ENCODE assay signal across 10 cellular contexts in genomic region chr15:45391746-45392711, GRCh38. TPM values are rescaled to one million over a fixed set of nuclear protein-coding genes. Genes with fewer than 3 reads are reported as not detected.
DNase-seq lines count a peak whose midpoint lies in the region; ATAC-seq and TF ChIP-seq lines count a peak whose summit lies in the region.
"Had no signal": no experiment of that assay in that cellular context is flagged by ENCODE, and none has a peak within 500 bp of the region (broad histone marks: within the 10 kb centered on the region; RNA-seq: fewer than 3 reads in every experiment).

No MANE protein-coding gene starts in this region.

- H3K9me3 ChIP-seq in mucosa of descending colon (no peaks in the 10 kb centered on the region), mesenchymal stem cell (ENCODE audit: control insufficient read depth, low read length) (no peaks in the 10 kb centered on the region)

- intact Hi-C loops in mucosa of descending colon (cut with DNase I, micrococcal nuclease) (loop anchor here in 1 of 2 donors (10.0 kb wide), 1 partner anchor 87 kb away; no protein-coding TSS in a partner anchor), lower leg skin (cut with DNase I; ENCODE audit: low total_unique reads) (no loop called here)

- H3K4me2 ChIP-seq in mesenchymal stem cell (ENCODE audit: low read length, poor library complexity, severe bottlenecking) = no peak overlapping the region

- no peak for TF ChIP-seq POLR2A in lower leg skin (IDR thresholded peaks at IDR 0.05)

- H2BK15ac ChIP-seq in mesenchymal stem cell (ENCODE audit: low read depth, poor library complexity, severe bottlenecking) = no peak overlapping the region

- H3K23ac ChIP-seq in mesenchymal stem cell (ENCODE audit: low read length in 2 of 2) = no peak overlapping the region

- no peaks in the 10 kb centered on the region for H3K36me3 ChIP-seq in mucosa of descending colon (ENCODE audit: low read depth)
- no peaks in the 10 kb centered on the region for H3K36me3 ChIP-seq in mesenchymal stem cell (ENCODE audit: control insufficient read depth in 1 of 2, insufficient read depth in 2 of 2, low read depth in 1 of 2, low read length in 2 of 2)

- no peak overlapping the region for H3K18ac ChIP-seq in mesenchymal stem cell (ENCODE audit: low read depth in 1 of 2, low read length in 2 of 2)

- peak; percentile 43 to 92 for DNase-seq in NOMO-1 (lab: John Stamatoyannopoulos, UW; ENCODE audit: unreplicated experiment in 2 of 2)
- DNase-seq in mucosa of descending colon = no peak
- DNase-seq in GOT3 (lab: John Stamatoyannopoulos, UW) = no peak
- DNase-seq in mesenchymal stem cell = no peak
- no peak for DNase-seq in 8988T
- no peak for DNase-seq in lower leg skin (ENCODE audit: low spot score in 2 of 2)
- DNase-seq: naive thymus-derived CD8-positive, alpha-beta T cell had no signal

- H3K27me3 ChIP-seq in mesenchymal stem cell (ENCODE audit: control insufficient read depth in 1 of 2, insufficient read depth in 1 of 2, low read length in 2 of 2) = peaks cover 30 to 31% of the 10 kb centered on the region in 2 experiments

- 88% methylated on average over 4 of the region's 7 CpGs for WGBS in mesenchymal stem cell
- 26 to 44% methylated on average over 7 of the region's 7 CpGs for WGBS in lower leg skin, 2 donors

- H3K4me3 ChIP-seq in mucosa of descending colon (no peak overlapping the region), mesenchymal stem cell (ENCODE audit: insufficient read depth in 1 of 2, low read depth in 1 of 2, low read length in 2 of 2) (no peak overlapping the region), lower leg skin (ENCODE audit: low read depth, poor library complexity, severe bottlenecking) (no peak overlapping the region)

- no peaks in the 10 kb centered on the region for H3K4me1 ChIP-seq in mucosa of descending colon (ENCODE audit: low read depth)
- no peaks in the 10 kb centered on the region for H3K4me1 ChIP-seq in mesenchymal stem cell (ENCODE audit: control insufficient read depth, insufficient read depth, low read depth, low read length)

- no peak overlapping the region for H2BK12ac ChIP-seq in mesenchymal stem cell (ENCODE audit: low read length in 2 of 2)

- H3K4ac ChIP-seq in mesenchymal stem cell (ENCODE audit: low read depth in 1 of 2, low read length in 2 of 2) = no peak overlapping the region

- TF ChIP-seq CTCF in mucosa of descending colon (IDR thresholded peaks at IDR 0.05) = no peak
- no peak for TF ChIP-seq CTCF in lower leg skin (IDR thresholded peaks at IDR 0.05)

- no peaks in the 10 kb centered on the region for H3K79me1 ChIP-seq in mesenchymal stem cell (replicated peaks; ENCODE audit: low read length, poor library complexity, severe bottlenecking)

- no peak overlapping the region for H2BK120ac ChIP-seq in mesenchymal stem cell (ENCODE audit: low read depth, low read length)

- H2BK5ac ChIP-seq in mesenchymal stem cell (ENCODE audit: low read depth, low read length, poor library complexity, severe bottlenecking) = no peak overlapping the region

- H3K9ac ChIP-seq in mesenchymal stem cell (ENCODE audit: low read length) = no peak overlapping the region

- H3K27ac ChIP-seq in mesenchymal stem cell (ENCODE audit: low read length, poor library complexity, severe bottlenecking) = no peak overlapping the region
- H3K27ac ChIP-seq: HL-60 had no signal

- no peak overlapping the region for H2AK5ac ChIP-seq in mesenchymal stem cell (ENCODE audit: low read length, severe bottlenecking)

- no peak overlapping the region for H2AFZ ChIP-seq in mesenchymal stem cell (ENCODE audit: low read depth, low read length)

- ATAC-seq in GM19025 (IDR thresholded peaks at IDR 0.05; ENCODE audit: low read depth, unreplicated experiment) (peak; percentile 91), HG02798 (IDR thresholded peaks at IDR 0.05; ENCODE audit: poor library complexity, unreplicated experiment) (peak; percentile 92), mucosa of descending colon (peak; percentile 65)

- no peak overlapping the region for H4K91ac ChIP-seq in mesenchymal stem cell (ENCODE audit: low read length)

- no peak overlapping the region for H4K8ac ChIP-seq in mesenchymal stem cell (ENCODE audit: low read length)

- H3K14ac ChIP-seq in mesenchymal stem cell (ENCODE audit: low read length in 2 of 2) = no peak overlapping the region

RNA-seq across cellular contexts. Expression of gene GATM, which starts 13.7 kb away (rescaled TPM):
- total RNA-seq in mucosa of descending colon (10 to 100 TPM in 1 of 3 donors, 1 to 10 TPM in 2; 7.7 to 21.2 (median 8.9) TPM), lower leg skin (100 to 1,000 TPM; 120 to 178 (median 159) TPM)
- polyA plus RNA-seq in mesenchymal stem cell (2013, experiment 1 of 2) = 0.10 TPM
- 0.12 TPM for polyA plus RNA-seq in mesenchymal stem cell (2013, experiment 2 of 2)

Comparison
In these comparisons a context has a peak if more than half of its experiments do, and no peak if none do; other contexts are left out.
1. DNase-seq: peak in NOMO-1 (2 of 2); none in mucosa of descending colon (0 of 3), GOT3 (single experiment), mesenchymal stem cell (single experiment), 8988T (single experiment) and lower leg skin (0 of 2).
2. RNA of gene GATM, which starts 13.7 kb away (total RNA-seq): 120 to 178 TPM in lower leg skin; 7.7 to 21.2 TPM in mucosa of descending colon; every median in the first group is over 4 times any median in the second.
3. Peak in every context shown above with its lines, with median percentiles within 50 percentile points of each other: ATAC-seq.